ENCODE assay signal across 11 cellular contexts in the genomic region with DNA sequence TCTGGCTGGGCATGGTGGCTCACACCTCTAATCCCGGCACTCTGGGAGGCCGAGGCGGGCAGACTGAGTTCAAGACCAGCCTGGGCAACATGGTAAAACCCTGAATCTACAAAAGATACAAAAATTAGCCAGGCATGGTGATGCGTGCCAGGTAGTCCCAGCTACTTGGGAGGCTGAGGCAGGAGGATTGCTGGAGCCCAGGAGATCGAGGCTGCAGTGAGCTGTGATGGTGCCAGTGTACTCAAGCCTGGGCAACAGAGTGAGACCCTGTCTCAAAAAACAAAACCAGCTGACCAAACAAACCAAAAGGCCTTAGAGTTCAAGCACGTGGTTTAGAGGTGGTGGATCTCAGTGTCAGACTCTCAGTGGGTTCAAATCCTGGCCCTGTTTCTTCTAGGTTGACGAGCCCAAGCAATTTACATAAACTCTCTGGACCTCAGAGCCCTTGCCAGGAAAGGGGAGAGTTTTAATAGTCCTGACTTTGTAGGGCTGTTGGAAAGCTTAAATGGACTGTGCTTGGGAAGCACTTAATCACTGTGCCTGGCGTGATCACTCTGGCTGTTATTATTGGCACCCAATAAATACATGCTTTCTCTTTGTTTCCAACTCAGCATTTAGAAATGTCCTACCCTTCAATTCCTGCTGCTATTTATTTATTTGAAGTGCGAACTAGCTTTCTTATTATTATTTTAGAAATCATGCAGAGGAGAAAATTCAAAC. TPM values are rescaled to one million over a fixed set of nuclear protein-coding genes. Genes with fewer than 3 reads are reported as not detected.
DNase-seq lines count a peak whose midpoint lies in the region; ATAC-seq and TF ChIP-seq lines count a peak whose summit lies in the region.
"Had no signal": no experiment of that assay in that cellular context is flagged by ENCODE, and none has a peak within 500 bp of the region (broad histone marks: within the 10 kb centered on the region; RNA-seq: fewer than 3 reads in every experiment).

No MANE protein-coding gene starts in this region.

- H3K4me1 Mint-ChIP-seq in HFFc6 (ENCODE audit: low read depth) (peaks cover 78% of the 10 kb centered on the region), brain (peaks cover 53% of the 10 kb centered on the region)
- H3K4me1 Mint-ChIP-seq in stimulated activated memory B cell treated with anti-CD40 and anti-IgM and Interleukin-4, amounts not matched to agents 10 μg/mL and 1 μg/mL and 100 μg/mL, for 72 hours, result peaks cover 82% of the 10 kb centered on the region

- no peaks in the 10 kb centered on the region for H3K9me3 ChIP-seq in left ventricle myocardium inferior (replicated peaks)
- H3K9me3 ChIP-seq: colonic mucosa had no signal

- H3K27me3 ChIP-seq in left ventricle myocardium inferior (ENCODE audit: low read depth), result no peaks in the 10 kb centered on the region
- H3K27me3 ChIP-seq: colonic mucosa had no signal

- H3K4me3 ChIP-seq in left ventricle myocardium inferior, result no peak overlapping the region
- H3K4me3 ChIP-seq: colonic mucosa had no signal

- no peak for TF ChIP-seq CTCF in HFFc6 (IDR thresholded peaks at IDR 0.05)
- TF ChIP-seq CTCF in brain (conservative IDR thresholded peaks at IDR 0.05), result no peak
- TF ChIP-seq CTCF in left ventricle myocardium inferior (IDR thresholded peaks at IDR 0.05; ENCODE audit: borderline replicate concordance), result no peak

- H3K36me3 Mint-ChIP-seq in HFFc6 (ENCODE audit: low read depth) (peaks cover 13% of the 10 kb centered on the region), brain (peaks cover 13% of the 10 kb centered on the region)
- peaks cover 29% of the 10 kb centered on the region for H3K36me3 Mint-ChIP-seq in stimulated activated memory B cell treated with anti-CD40 and anti-IgM and Interleukin-4, amounts not matched to agents 10 μg/mL and 1 μg/mL and 100 μg/mL, for 72 hours

- no peaks in the 10 kb centered on the region for H3K36me3 ChIP-seq in left ventricle myocardium inferior
- H3K36me3 ChIP-seq: colonic mucosa had no signal

- H3K4me1 ChIP-seq in left ventricle myocardium inferior, result peaks cover 58% of the 10 kb centered on the region
- H3K4me1 ChIP-seq: colonic mucosa had no signal

- no peak for ATAC-seq in stimulated activated memory B cell treated with anti-CD40 and anti-IgM and Interleukin-4, amounts not matched to agents 10 μg/mL and 1 μg/mL and 100 μg/mL, for 72 hours
- ATAC-seq: naive thymus-derived CD4-positive, alpha-beta T cell had no signal

- H3K27me3 Mint-ChIP-seq in HFFc6 (ENCODE audit: insufficient read depth) (no peaks in the 10 kb centered on the region), brain (no peaks in the 10 kb centered on the region)
- no peaks in the 10 kb centered on the region for H3K27me3 Mint-ChIP-seq in stimulated activated memory B cell treated with anti-CD40 and anti-IgM and Interleukin-4, amounts not matched to agents 10 μg/mL and 1 μg/mL and 100 μg/mL, for 72 hours
- H3K27me3 Mint-ChIP-seq: naive thymus-derived CD4-positive, alpha-beta T cell had no signal

- DNase-seq in HFFc6 (no peak), left ventricle myocardium inferior (no peak), DMS53 (lab: John Stamatoyannopoulos, UW) (no peak), UCSD-AML1 (lab: John Stamatoyannopoulos, UW; ENCODE audit: unreplicated experiment) (no peak), dedifferentiated amniotic fluid mesenchymal stem cell (ENCODE audit: extremely low spot score) (no peak), DMS 273 treated with DMSO at 0.1 percent for 48 hours (lab: John Stamatoyannopoulos, UW) (no peak)
- DNase-seq: colonic mucosa; naive thymus-derived CD4-positive, alpha-beta T cell; NCI-H2029 had no signal

- no peaks in the 10 kb centered on the region for H3K9me3 Mint-ChIP-seq in HFFc6
- H3K9me3 Mint-ChIP-seq in brain, result no peaks in the 10 kb centered on the region
- H3K9me3 Mint-ChIP-seq in stimulated activated memory B cell treated with anti-CD40 and anti-IgM and Interleukin-4, amounts not matched to agents 10 μg/mL and 1 μg/mL and 100 μg/mL, for 72 hours, result no peaks in the 10 kb centered on the region

- H3K27ac ChIP-seq in left ventricle myocardium inferior (replicated peaks), result peak overlapping the region; percentile 69
- H3K27ac ChIP-seq: colonic mucosa had no signal

- H3K4me3 Mint-ChIP-seq in HFFc6 (peak overlapping the region; percentile 24; the same call in 1 of the 2 replicates), brain (peak overlapping the region in 1 of 5 experiments; percentile 34)
- no peak overlapping the region for H3K4me3 Mint-ChIP-seq in stimulated activated memory B cell treated with anti-CD40 and anti-IgM and Interleukin-4, amounts not matched to agents 10 μg/mL and 1 μg/mL and 100 μg/mL, for 72 hours
- H3K4me3 Mint-ChIP-seq: naive thymus-derived CD4-positive, alpha-beta T cell had no signal

- intact Hi-C loops in left ventricle myocardium inferior (cut with micrococcal nuclease), result no loop called here

- H3K27ac Mint-ChIP-seq in HFFc6 (peak overlapping the region; percentile 65), brain (peak overlapping the region in 3 of 5 experiments; percentile 82 to 89 (median 87))
- H3K27ac Mint-ChIP-seq in stimulated activated memory B cell treated with anti-CD40 and anti-IgM and Interleukin-4, amounts not matched to agents 10 μg/mL and 1 μg/mL and 100 μg/mL, for 72 hours, result peak overlapping the region; percentile 70

RNA-seq across cellular contexts. Expression of gene ABCC1, which starts 44.7 kb away (rescaled TPM):
- 10 to 100 TPM; 49.3 to 63.6 (median 57.1) TPM for total RNA-seq in HFFc6 (2021; fragmentation: NEBNext Ultra II Directional; extraction: Animal tissue kit (Norgen Biotek cat#: 25700))
- polyA plus RNA-seq in brain (ENCODE audit: insufficient read depth, low read depth, low replicate concordance), result 13.2 TPM
- 17.0 TPM for total RNA-seq in left ventricle myocardium inferior
